8 cellular contexts compared by ENCODE assay signal in the genomic region with DNA sequence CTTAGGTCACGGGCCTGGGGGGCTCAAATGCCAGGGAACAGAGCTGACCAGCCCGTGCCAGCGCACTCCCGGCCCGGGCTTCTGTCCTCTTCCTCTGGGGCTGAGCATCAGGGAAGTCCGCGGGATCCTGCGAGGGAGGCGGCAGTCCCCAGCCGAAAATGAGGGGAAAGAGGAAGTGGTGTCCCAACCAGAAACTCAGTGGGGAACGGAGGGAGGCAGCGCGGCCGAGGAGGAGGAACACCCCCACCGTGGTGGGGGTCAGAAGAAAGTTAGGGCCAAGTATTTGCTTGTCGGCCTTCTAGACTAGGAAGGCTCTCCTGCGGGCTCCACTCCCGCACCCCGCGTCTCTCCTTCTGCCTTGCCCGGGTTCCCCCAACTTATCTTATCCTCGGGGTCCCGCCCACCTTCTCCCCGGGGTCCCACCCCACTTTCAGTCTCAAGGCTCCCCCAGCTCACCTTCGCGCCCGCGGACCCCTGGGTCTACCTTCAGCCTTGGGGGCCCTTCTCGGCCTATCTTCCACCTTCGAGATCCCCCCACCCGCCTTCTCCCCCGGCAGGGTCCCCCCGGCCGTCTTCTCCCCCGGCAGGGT. TPM values are rescaled to one million over a fixed set of nuclear protein-coding genes. Genes with fewer than 3 reads are reported as not detected.
A peak's percentile ranks its signal among the peaks of the same experiment; 100 is the strongest.
DNase-seq lines count a peak whose midpoint lies in the region; ATAC-seq, FAIRE-seq and TF ChIP-seq lines count a peak whose summit lies in the region.

No MANE protein-coding gene starts in this region.

- peak; percentile 23 for ATAC-seq in body of pancreas

- H3K9me3 ChIP-seq in body of pancreas (no peaks in the 10 kb centered on the region), iPS-20b (ENCODE audit: insufficient read depth, low read depth, low read length) (peaks cover 6% of the 10 kb centered on the region), small intestine (ENCODE audit: control insufficient read depth, low read depth) (no peaks in the 10 kb centered on the region)

- peak overlapping the region; percentile 85 to 94 (median 86) for H3K27ac ChIP-seq in body of pancreas
- no peak overlapping the region for H3K27ac ChIP-seq in iPS-20b (ENCODE audit: low read length)
- H3K27ac ChIP-seq in small intestine (ENCODE audit: low read depth in 1 of 2, low read length in 1 of 2), result peak overlapping the region; percentile 78 to 91

- H3K9ac ChIP-seq in iPS-20b (ENCODE audit: low read depth, low read length), result peak overlapping the region; percentile 66; the same call in 1 of the 2 replicates

- no peak for TF ChIP-seq CTCF in body of pancreas (IDR thresholded peaks at IDR 0.05)

- intact Hi-C loops in body of pancreas (cut with DNase I), result no loop called here

- no peak for FAIRE-seq in small intestine (lab: Jason Lieb, UNC)

- H3K4me3 ChIP-seq in body of pancreas, result peak overlapping the region; percentile 42 to 83
- peak overlapping the region; percentile 70 for H3K4me3 ChIP-seq in iPS-20b (ENCODE audit: low read length)
- peak overlapping the region; percentile 77 to 92 for H3K4me3 ChIP-seq in small intestine (ENCODE audit: low read depth in 1 of 2, low read length in 2 of 2)

- H3K27me3 ChIP-seq in body of pancreas (no peaks in the 10 kb centered on the region), iPS-20b (ENCODE audit: insufficient read depth, low read length) (peaks cover 21% of the 10 kb centered on the region), small intestine (ENCODE audit: control insufficient read depth in 2 of 2, insufficient read depth in 2 of 2, low read length in 2 of 2) (no peaks in the 10 kb centered on the region)

- peak in 2 of 3 donors; percentile 63 to 67 for TF ChIP-seq POLR2A in body of pancreas (IDR thresholded peaks at IDR 0.05)

- 0 to 1% methylated on average over 25 to 35 of the region's 35 CpGs for WGBS in body of pancreas, 2 donors
- WGBS in small intestine, 3 donors, result 0 to 1% (median 0%) methylated on average over 31 to 35 of the region's 35 CpGs

- peak; percentile 2 for DNase-seq in DMS79 treated with DMSO at 0.1 percent for 48 hours (lab: John Stamatoyannopoulos, UW)
- DNase-seq in DMS79 (lab: John Stamatoyannopoulos, UW), result no peak
- DNase-seq in HPDE6-E6E7 (ENCODE audit: extremely low spot score), result peak; percentile 36
- peak; percentile 31 for DNase-seq in T-helper 22 cell (ENCODE audit: low read depth)
- peak; percentile 39 to 58 (median 50) for DNase-seq in body of pancreas
- peak; percentile 37 for DNase-seq in small intestine
- no peak for DNase-seq in ecto neural progenitor cell (ENCODE audit: low spot score)

- peaks cover 42% of the 10 kb centered on the region for H3K4me1 ChIP-seq in body of pancreas
- peaks cover 4% of the 10 kb centered on the region; the same call in 1 of the 2 replicates for H3K4me1 ChIP-seq in iPS-20b (ENCODE audit: insufficient read depth, low read length)
- H3K4me1 ChIP-seq in small intestine (ENCODE audit: control insufficient read depth in 2 of 2, insufficient read depth in 1 of 2, low read depth in 1 of 2, low read length in 1 of 2), result peaks cover 3 to 5% of the 10 kb centered on the region in 2 donors

- H3K36me3 ChIP-seq in body of pancreas (replicated peaks in 1 of 2; ENCODE audit: insufficient read depth in 1 of 2, low read depth in 2 of 2) (no peaks in the 10 kb centered on the region), iPS-20b (ENCODE audit: insufficient read depth, low read depth, low read length) (no peaks in the 10 kb centered on the region), small intestine (ENCODE audit: control insufficient read depth in 2 of 2, insufficient read depth in 2 of 2, low read length in 2 of 2) (no peaks in the 10 kb centered on the region)

RNA-seq across cellular contexts. Expression of gene PHF2, which starts 0.6 kb away (rescaled TPM):
- total RNA-seq in body of pancreas, result 10 to 100 TPM; 15.0 to 19.8 TPM
- 10 to 100 TPM in 2 of 3 donors, 1 to 10 TPM in 1; 8.6 to 14.9 (median 10.7) TPM for polyA plus RNA-seq in small intestine

Comparison
In these comparisons a context has a peak if more than half of its experiments do, and no peak if none do; other contexts are left out.
1. DNase-seq: peak in DMS79 treated with DMSO at 0.1 percent for 48 hours (single experiment), HPDE6-E6E7 (single experiment), T-helper 22 cell (single experiment), body of pancreas (4 of 4) and small intestine (single experiment); none in DMS79 (single experiment) and ecto neural progenitor cell (single experiment).
2. Peak in every context shown above with its lines, with median percentiles within 50 percentile points of each other: H3K4me3 ChIP-seq.